Comparison of ENCODE assay signal across 14 cellular contexts in the genomic region with DNA sequence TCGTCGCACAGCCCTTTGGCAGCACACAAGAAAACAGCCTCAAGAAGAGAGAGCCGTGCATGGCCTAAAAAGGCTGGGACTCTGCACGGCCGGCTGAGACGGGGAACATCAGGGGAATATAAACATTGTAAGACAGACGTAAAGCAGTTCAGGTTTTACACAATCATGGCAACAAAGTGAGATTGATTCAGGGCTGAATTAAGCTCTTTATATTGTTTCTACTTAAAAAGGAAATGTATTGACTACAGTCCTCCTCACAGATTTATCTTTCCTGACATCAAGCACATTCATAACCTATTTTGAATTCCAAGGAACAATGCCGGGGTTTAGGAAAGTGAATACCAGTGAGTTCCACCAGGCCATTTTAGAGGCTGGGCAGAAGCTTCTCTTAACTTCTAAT. TPM values are rescaled to one million over a fixed set of nuclear protein-coding genes. Genes with fewer than 3 reads are reported as not detected.
DNase-seq lines count a peak whose midpoint lies in the region; ATAC-seq and TF ChIP-seq lines count a peak whose summit lies in the region.
"Had no signal": no experiment of that assay in that cellular context is flagged by ENCODE, and none has a peak within 500 bp of the region (broad histone marks: within the 10 kb centered on the region; RNA-seq: fewer than 3 reads in every experiment).

No MANE protein-coding gene starts in this region.

- TF ChIP-seq CTCF in breast epithelium (IDR thresholded peaks at IDR 0.05) (no peak), MCF 10A (IDR thresholded peaks at IDR 0.05; ENCODE audit: unreplicated experiment) (no peak), uterus (IDR thresholded peaks at IDR 0.05) (peak in 1 of 4 experiments; percentile 18), left lung (IDR thresholded peaks at IDR 0.05) (no peak)

- no peak overlapping the region for H3K14ac ChIP-seq in trophoblast cell (ENCODE audit: low read length)

- H3K36me3 Mint-ChIP-seq in MCF 10A (ENCODE audit: insufficient read depth, unreplicated experiment) = peaks cover 7% of the 10 kb centered on the region

- no peak overlapping the region for H4K91ac ChIP-seq in trophoblast cell (ENCODE audit: low read depth, low read length)

- H3K4me1 ChIP-seq in breast epithelium (peaks cover 0 to 1% of the 10 kb centered on the region in 2 donors), right cardiac atrium (ENCODE audit: control insufficient read depth, insufficient read depth, low read length) (peaks cover 41% of the 10 kb centered on the region), trophoblast cell (ENCODE audit: control insufficient read depth in 1 of 2, insufficient read depth in 2 of 2, low read length in 2 of 2) (peaks cover 7 to 15% of the 10 kb centered on the region in 2 experiments), uterus (peaks cover 0 to 2% of the 10 kb centered on the region in 2 donors), left lung (peaks cover 7 to 21% of the 10 kb centered on the region in 2 donors)

- no peak overlapping the region for H3K4me3 ChIP-seq in breast epithelium
- no peak overlapping the region for H3K4me3 ChIP-seq in right cardiac atrium (ENCODE audit: low read length)
- H3K4me3 ChIP-seq in trophoblast cell (ENCODE audit: low read depth, low read length) = no peak overlapping the region
- no peak overlapping the region for H3K4me3 ChIP-seq in uterus
- H3K4me3 ChIP-seq in left lung = no peak overlapping the region

- DNase-seq in breast epithelium (ENCODE audit: low spot score in 2 of 2) (peak in 1 of 2 donors; percentile 57), MCF 10A (ENCODE audit: unreplicated experiment) (no peak), right cardiac atrium (no peak), trophoblast cell (peak in 1 of 2 donors; percentile 48), uterus (peak in 1 of 2 donors; percentile 60), T-helper 2 cell (no peak), left lung (no peak)
- DNase-seq: 8988T; activated T-cell treated with anti-CD3 and anti-CD28 coated beads, Interleukin-2, amount 50 U/mL, for 72 hours; head of caudate nucleus; NCI-H2081 treated with DMSO at 0.1 percent for 48 hours; NCI-H774; stimulated activated CD4-positive, alpha-beta T cell treated with anti-CD3 and anti-CD28 coated beads, Interleukin-2, amount 100 ng/mL, for 24 hours had no signal

- H3K27ac Mint-ChIP-seq in MCF 10A (ENCODE audit: low read depth, unreplicated experiment) = no peak overlapping the region
- H3K27ac Mint-ChIP-seq: activated T-cell treated with anti-CD3 and anti-CD28 coated beads, Interleukin-2, amount 50 U/mL, for 72 hours had no signal

- no peak overlapping the region for H2AK5ac ChIP-seq in trophoblast cell (ENCODE audit: low read length)

- no peak overlapping the region for H3K18ac ChIP-seq in trophoblast cell (ENCODE audit: low read length)

- BruUV-seq in MCF 10A (replicated peaks; lab: Mats Ljungman, UMichigan) = no TSS peak

- CTCF ChIA-PET in MCF 10A (lab: Yijun Ruan, JAX) = interaction anchor here (0.6 to 1.4 kb wide), 3 partner anchors 49 to 162 kb away, joined by 4 read pairs; no protein-coding TSS in a partner anchor

- no peaks in the 10 kb centered on the region for H3K9me3 Mint-ChIP-seq in MCF 10A (ENCODE audit: unreplicated experiment)
- H3K9me3 Mint-ChIP-seq: activated T-cell treated with anti-CD3 and anti-CD28 coated beads, Interleukin-2, amount 50 U/mL, for 72 hours had no signal

- H4K12ac ChIP-seq in trophoblast cell (ENCODE audit: low read depth, low read length) = no peak overlapping the region

- H3K4me3 Mint-ChIP-seq in MCF 10A (ENCODE audit: unreplicated experiment) = no peak overlapping the region
- H3K4me3 Mint-ChIP-seq: activated T-cell treated with anti-CD3 and anti-CD28 coated beads, Interleukin-2, amount 50 U/mL, for 72 hours had no signal

- H2BK12ac ChIP-seq in trophoblast cell (ENCODE audit: low read length) = no peak overlapping the region

- 31% methylated on average over 8 of the region's 8 CpGs for WGBS in right cardiac atrium
- WGBS in trophoblast cell (ENCODE audit: extremely low coverage, insufficient coverage, insufficient read length) = no CpG with 5 or more reads among the region's 8 CpGs

- H3K9me3 ChIP-seq in breast epithelium = no peaks in the 10 kb centered on the region
- no peaks in the 10 kb centered on the region for H3K9me3 ChIP-seq in right cardiac atrium (ENCODE audit: control insufficient read depth, low read length)
- H3K9me3 ChIP-seq in trophoblast cell (ENCODE audit: insufficient read depth, low read depth, low read length) = no peaks in the 10 kb centered on the region
- no peaks in the 10 kb centered on the region for H3K9me3 ChIP-seq in uterus
- no peaks in the 10 kb centered on the region for H3K9me3 ChIP-seq in left lung

- no peak overlapping the region for H3K4ac ChIP-seq in trophoblast cell (ENCODE audit: low read depth, low read length)

- no peaks in the 10 kb centered on the region for H3K4me1 Mint-ChIP-seq in MCF 10A (ENCODE audit: insufficient read depth, unreplicated experiment)

- POLR2A ChIA-PET in MCF 10A (lab: Yijun Ruan, JAX) = no interaction called here

- H2BK120ac ChIP-seq in trophoblast cell (ENCODE audit: insufficient read depth, low read length, poor library complexity) = peak overlapping the region; percentile 79

- H4K8ac ChIP-seq in trophoblast cell (ENCODE audit: low read depth, low read length) = no peak overlapping the region

- H3K27me3 Mint-ChIP-seq in MCF 10A (ENCODE audit: insufficient read depth, unreplicated experiment) = no peaks in the 10 kb centered on the region

- H3K79me1 ChIP-seq in trophoblast cell (ENCODE audit: low read length) = peaks cover 3% of the 10 kb centered on the region

- no peak overlapping the region for H2AFZ ChIP-seq in trophoblast cell (ENCODE audit: insufficient read depth, low read length, poor library complexity)

- H3K27me3 ChIP-seq in breast epithelium (no peaks in the 10 kb centered on the region), right cardiac atrium (ENCODE audit: control insufficient read depth, insufficient read depth) (no peaks in the 10 kb centered on the region), trophoblast cell (ENCODE audit: insufficient read depth, low read length) (no peaks in the 10 kb centered on the region), uterus (no peaks in the 10 kb centered on the region), left lung (no peaks in the 10 kb centered on the region)

- no peak overlapping the region for H3K4me2 ChIP-seq in trophoblast cell (ENCODE audit: low read length)

- H3K36me3 ChIP-seq in breast epithelium (no peaks in the 10 kb centered on the region), trophoblast cell (ENCODE audit: control insufficient read depth in 1 of 2, insufficient read depth in 2 of 2, low read length in 2 of 2) (no peaks in the 10 kb centered on the region), uterus (no peaks in the 10 kb centered on the region), left lung (no peaks in the 10 kb centered on the region)

- peak in 1 of 2 donors; percentile 39 for ATAC-seq in right cardiac atrium
- ATAC-seq in HG03378 (IDR thresholded peaks at IDR 0.05; ENCODE audit: unreplicated experiment) = no peak
- no peak for ATAC-seq in left lung
- ATAC-seq: activated T-cell treated with anti-CD3 and anti-CD28 coated beads, Interleukin-2, amount 50 U/mL, for 72 hours had no signal

- intact Hi-C loops in breast epithelium (cut with DNase I; ENCODE audit: low total_unique reads) = no loop called here
- intact Hi-C loops in MCF 10A (cut with micrococcal nuclease) = no loop called here
- intact Hi-C loops in right cardiac atrium (cut with DNase I) = no loop called here
- intact Hi-C loops in uterus (cut with DNase I; ENCODE audit: low total_unique reads) = no loop called here
- intact Hi-C loops in left lung (cut with DNase I) = no loop called here

- no peak overlapping the region for H3K23ac ChIP-seq in trophoblast cell (ENCODE audit: low read length)

- no peak overlapping the region for H3K9ac ChIP-seq in trophoblast cell (ENCODE audit: low read length)

- peak overlapping the region; percentile 81 to 86 for H3K27ac ChIP-seq in breast epithelium
- H3K27ac ChIP-seq in right cardiac atrium (ENCODE audit: low read length) = peak overlapping the region; percentile 56
- H3K27ac ChIP-seq in trophoblast cell (ENCODE audit: low read depth, low read length) = peak overlapping the region; percentile 42
- peak overlapping the region; percentile 77 to 94 for H3K27ac ChIP-seq in uterus
- peak overlapping the region in 1 of 2 donors; percentile 53 for H3K27ac ChIP-seq in left lung

- TF ChIP-seq POLR2A in breast epithelium (IDR thresholded peaks at IDR 0.05) (no peak), uterus (IDR thresholded peaks at IDR 0.05) (no peak)

- H2BK5ac ChIP-seq in trophoblast cell (ENCODE audit: low read depth, low read length, poor library complexity) = no peak overlapping the region

- no peaks in the 10 kb centered on the region for H3K79me2 ChIP-seq in trophoblast cell (ENCODE audit: control insufficient read depth, insufficient read depth, low read length, poor library complexity)

RNA-seq across cellular contexts. Expression of gene SORBS1, which starts 25.2 kb away (rescaled TPM):
- total RNA-seq in breast epithelium (100 to 1,000 TPM; 156 to 455 (median 200) TPM), MCF 10A (2022) (0.61 and 1.0 TPM in 2 replicates), right cardiac atrium (100 to 1,000 TPM; 347 to 511 (median 454) TPM), uterus (100 to 1,000 TPM in 3 of 4 donors, 10 to 100 TPM in 1; 89.9 to 422 (median 271) TPM), left lung (10 to 100 TPM; 44.0 to 52.7 TPM)
- 225 TPM for polyA plus RNA-seq in right cardiac atrium
- 20.4 and 22.1 TPM in 2 replicates for polyA plus RNA-seq in trophoblast cell (2013)

Comparison
In these comparisons a context has a peak if more than half of its experiments do, and no peak if none do; other contexts are left out.
1. RNA of gene SORBS1, which starts 25.2 kb away (total RNA-seq): 347 to 511 TPM in right cardiac atrium, 89.9 to 422 TPM in uterus, 156 to 455 TPM in breast epithelium and 44.0 to 52.7 TPM in left lung; 0.61 to 1.0 TPM in MCF 10A; every median in the first group is over 10 times any median in the second.